1 cellular context compared by ENCODE assay signal in the genomic region with DNA sequence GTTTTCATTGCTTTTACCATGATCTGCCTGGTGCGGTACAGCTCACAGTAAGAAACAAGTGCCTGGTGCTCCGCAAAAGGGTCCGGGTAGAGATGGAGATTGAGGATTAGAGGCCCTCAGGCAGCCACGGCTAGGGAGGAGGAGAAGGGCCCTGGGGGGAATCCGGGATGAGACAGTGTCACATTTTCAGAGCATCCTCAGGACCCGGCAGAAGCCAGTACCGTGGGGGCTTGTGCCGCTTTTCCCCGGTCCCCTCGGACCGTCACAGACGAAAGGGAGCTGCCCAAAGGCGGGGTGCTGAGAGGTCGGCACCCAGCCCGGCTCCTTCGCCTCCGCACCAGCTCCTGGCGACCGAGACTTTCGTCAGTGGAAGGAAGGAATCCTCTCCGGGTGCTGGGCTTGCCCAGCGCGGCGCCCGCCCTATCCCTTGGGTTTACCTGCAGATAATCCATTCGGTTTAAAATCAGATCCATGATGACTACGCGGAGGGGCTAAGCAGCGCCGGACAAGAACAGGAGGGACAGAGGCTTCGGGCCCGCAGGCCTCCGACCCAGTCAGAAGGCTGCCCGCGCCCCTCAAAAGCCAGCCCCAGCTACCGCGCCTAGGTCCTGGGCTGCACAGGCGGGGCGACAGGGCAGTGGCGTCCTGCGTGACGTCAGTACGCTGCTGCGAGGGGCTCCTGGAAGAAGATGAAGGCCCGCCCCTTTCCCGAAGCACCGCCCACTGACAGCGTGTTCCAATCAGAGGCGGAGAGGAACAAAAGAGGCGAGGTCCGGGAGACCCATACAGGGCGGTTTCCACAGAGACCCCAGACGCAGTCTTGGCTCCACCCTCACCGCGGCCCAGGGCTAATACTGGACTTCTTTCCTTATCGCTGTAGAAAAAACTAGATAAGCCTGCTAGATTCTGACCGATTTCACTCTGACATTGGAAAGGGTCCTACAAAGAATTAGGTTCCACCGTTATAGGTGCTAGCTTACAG.
TF ChIP-seq lines count a peak whose summit lies in the region.

A gene with protein sequence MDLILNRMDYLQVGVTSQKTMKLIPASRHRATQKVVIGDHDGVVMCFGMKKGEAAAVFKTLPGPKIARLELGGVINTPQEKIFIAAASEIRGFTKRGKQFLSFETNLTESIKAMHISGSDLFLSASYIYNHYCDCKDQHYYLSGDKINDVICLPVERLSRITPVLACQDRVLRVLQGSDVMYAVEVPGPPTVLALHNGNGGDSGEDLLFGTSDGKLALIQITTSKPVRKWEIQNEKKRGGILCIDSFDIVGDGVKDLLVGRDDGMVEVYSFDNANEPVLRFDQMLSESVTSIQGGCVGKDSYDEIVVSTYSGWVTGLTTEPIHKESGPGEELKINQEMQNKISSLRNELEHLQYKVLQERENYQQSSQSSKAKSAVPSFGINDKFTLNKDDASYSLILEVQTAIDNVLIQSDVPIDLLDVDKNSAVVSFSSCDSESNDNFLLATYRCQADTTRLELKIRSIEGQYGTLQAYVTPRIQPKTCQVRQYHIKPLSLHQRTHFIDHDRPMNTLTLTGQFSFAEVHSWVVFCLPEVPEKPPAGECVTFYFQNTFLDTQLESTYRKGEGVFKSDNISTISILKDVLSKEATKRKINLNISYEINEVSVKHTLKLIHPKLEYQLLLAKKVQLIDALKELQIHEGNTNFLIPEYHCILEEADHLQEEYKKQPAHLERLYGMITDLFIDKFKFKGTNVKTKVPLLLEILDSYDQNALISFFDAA (minus strand): TSS at position 634 of the 982 bp plus-strand sequence. CDS start 161 bp downstream, at position 473.

TF ChIP-seq in HEK293, 187 proteins besides CTCF, POLR2A, EP300 and RAD21 (continued from another document):
- TF ChIP-seq, protein P1, sequence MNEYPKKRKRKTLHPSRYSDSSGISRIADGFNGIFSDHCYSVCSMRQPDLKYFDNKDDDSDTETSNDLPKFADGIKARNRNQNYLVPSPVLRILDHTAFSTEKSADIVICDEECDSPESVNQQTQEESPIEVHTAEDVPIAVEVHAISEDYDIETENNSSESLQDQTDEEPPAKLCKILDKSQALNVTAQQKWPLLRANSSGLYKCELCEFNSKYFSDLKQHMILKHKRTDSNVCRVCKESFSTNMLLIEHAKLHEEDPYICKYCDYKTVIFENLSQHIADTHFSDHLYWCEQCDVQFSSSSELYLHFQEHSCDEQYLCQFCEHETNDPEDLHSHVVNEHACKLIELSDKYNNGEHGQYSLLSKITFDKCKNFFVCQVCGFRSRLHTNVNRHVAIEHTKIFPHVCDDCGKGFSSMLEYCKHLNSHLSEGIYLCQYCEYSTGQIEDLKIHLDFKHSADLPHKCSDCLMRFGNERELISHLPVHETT (tag by site-specific recombination; IDR thresholded peaks at IDR 0.05): 0 out of 2 replicates have a peak, but pooled peaks have one; percentile 24
- TF ChIP-seq SP2 (tag by site-specific recombination; IDR thresholded peaks at IDR 0.05): peak; percentile 88
- TF ChIP-seq MZF1 (tag by site-specific recombination; IDR thresholded peaks at IDR 0.05; ENCODE audit: borderline replicate concordance): no peak
- peak; percentile 73 for TF ChIP-seq SP3 (tag by site-specific recombination; IDR thresholded peaks at IDR 0.05)
- peak; percentile 94 for TF ChIP-seq ZNF335 (tag by site-specific recombination; conservative IDR thresholded peaks at IDR 0.05)
- TF ChIP-seq ZBTB8A (tag by site-specific recombination; IDR thresholded peaks at IDR 0.05): peak; percentile 99
- TF ChIP-seq, protein P2, sequence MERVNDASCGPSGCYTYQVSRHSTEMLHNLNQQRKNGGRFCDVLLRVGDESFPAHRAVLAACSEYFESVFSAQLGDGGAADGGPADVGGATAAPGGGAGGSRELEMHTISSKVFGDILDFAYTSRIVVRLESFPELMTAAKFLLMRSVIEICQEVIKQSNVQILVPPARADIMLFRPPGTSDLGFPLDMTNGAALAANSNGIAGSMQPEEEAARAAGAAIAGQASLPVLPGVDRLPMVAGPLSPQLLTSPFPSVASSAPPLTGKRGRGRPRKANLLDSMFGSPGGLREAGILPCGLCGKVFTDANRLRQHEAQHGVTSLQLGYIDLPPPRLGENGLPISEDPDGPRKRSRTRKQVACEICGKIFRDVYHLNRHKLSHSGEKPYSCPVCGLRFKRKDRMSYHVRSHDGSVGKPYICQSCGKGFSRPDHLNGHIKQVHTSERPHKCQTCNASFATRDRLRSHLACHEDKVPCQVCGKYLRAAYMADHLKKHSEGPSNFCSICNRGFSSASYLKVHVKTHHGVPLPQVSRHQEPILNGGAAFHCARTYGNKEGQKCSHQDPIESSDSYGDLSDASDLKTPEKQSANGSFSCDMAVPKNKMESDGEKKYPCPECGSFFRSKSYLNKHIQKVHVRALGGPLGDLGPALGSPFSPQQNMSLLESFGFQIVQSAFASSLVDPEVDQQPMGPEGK (tag by site-specific recombination; IDR thresholded peaks at IDR 0.05): peak; percentile 60
- TF ChIP-seq ZNF660 (tag by site-specific recombination; IDR thresholded peaks at IDR 0.05): 0 out of 2 replicates have a peak, but pooled peaks have one; percentile 18
- TF ChIP-seq ZEB2 (tag by site-specific recombination; IDR thresholded peaks at IDR 0.05): 0 out of 2 replicates have a peak, but pooled peaks have one; percentile 14
- TF ChIP-seq, protein P3, sequence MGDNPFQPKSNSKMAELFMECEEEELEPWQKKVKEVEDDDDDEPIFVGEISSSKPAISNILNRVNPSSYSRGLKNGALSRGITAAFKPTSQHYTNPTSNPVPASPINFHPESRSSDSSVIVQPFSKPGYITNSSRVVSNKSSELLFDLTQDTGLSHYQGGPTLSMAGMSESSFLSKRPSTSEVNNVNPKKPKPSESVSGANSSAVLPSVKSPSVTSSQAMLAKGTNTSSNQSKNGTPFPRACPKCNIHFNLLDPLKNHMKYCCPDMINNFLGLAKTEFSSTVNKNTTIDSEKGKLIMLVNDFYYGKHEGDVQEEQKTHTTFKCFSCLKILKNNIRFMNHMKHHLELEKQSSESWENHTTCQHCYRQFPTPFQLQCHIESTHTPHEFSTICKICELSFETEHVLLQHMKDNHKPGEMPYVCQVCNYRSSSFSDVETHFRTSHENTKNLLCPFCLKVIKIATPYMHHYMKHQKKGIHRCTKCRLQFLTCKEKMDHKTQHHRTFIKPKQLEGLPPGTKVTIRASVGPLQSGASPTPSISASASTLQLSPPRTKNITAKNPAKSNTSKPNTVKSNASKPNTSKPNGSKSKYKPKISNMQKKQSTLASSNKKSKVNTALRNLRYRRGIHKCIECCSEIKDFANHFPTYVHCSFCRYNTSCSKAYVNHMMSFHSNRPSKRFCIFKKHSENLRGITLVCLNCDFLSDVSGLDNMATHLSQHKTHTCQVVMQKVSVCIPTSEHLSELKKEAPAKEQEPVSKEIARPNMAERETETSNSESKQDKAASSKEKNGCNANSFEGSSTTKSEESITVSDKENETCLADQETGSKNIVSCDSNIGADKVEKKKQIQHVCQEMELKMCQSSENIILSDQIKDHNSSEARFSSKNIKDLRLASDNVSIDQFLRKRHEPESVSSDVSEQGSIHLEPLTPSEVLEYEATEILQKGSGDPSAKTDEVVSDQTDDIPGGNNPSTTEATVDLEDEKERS (tag by site-specific recombination; IDR thresholded peaks at IDR 0.05): no peak
- TF ChIP-seq ZNF324 (tag by site-specific recombination; IDR thresholded peaks at IDR 0.05): no peak
- TF ChIP-seq, protein P4, sequence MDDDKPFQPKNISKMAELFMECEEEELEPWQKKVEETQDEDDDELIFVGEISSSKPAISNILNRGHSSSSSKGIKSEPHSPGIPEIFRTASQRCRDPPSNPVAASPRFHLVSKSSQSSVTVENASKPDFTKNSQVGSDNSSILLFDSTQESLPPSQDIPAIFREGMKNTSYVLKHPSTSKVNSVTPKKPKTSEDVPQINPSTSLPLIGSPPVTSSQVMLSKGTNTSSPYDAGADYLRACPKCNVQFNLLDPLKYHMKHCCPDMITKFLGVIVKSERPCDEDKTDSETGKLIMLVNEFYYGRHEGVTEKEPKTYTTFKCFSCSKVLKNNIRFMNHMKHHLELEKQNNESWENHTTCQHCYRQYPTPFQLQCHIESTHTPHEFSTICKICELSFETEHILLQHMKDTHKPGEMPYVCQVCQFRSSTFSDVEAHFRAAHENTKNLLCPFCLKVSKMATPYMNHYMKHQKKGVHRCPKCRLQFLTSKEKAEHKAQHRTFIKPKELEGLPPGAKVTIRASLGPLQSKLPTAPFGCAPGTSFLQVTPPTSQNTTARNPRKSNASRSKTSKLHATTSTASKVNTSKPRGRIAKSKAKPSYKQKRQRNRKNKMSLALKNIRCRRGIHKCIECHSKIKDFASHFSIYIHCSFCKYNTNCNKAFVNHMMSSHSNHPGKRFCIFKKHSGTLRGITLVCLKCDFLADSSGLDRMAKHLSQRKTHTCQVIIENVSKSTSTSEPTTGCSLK (tag by site-specific recombination; IDR thresholded peaks at IDR 0.05): no peak
- TF ChIP-seq, protein P5, sequence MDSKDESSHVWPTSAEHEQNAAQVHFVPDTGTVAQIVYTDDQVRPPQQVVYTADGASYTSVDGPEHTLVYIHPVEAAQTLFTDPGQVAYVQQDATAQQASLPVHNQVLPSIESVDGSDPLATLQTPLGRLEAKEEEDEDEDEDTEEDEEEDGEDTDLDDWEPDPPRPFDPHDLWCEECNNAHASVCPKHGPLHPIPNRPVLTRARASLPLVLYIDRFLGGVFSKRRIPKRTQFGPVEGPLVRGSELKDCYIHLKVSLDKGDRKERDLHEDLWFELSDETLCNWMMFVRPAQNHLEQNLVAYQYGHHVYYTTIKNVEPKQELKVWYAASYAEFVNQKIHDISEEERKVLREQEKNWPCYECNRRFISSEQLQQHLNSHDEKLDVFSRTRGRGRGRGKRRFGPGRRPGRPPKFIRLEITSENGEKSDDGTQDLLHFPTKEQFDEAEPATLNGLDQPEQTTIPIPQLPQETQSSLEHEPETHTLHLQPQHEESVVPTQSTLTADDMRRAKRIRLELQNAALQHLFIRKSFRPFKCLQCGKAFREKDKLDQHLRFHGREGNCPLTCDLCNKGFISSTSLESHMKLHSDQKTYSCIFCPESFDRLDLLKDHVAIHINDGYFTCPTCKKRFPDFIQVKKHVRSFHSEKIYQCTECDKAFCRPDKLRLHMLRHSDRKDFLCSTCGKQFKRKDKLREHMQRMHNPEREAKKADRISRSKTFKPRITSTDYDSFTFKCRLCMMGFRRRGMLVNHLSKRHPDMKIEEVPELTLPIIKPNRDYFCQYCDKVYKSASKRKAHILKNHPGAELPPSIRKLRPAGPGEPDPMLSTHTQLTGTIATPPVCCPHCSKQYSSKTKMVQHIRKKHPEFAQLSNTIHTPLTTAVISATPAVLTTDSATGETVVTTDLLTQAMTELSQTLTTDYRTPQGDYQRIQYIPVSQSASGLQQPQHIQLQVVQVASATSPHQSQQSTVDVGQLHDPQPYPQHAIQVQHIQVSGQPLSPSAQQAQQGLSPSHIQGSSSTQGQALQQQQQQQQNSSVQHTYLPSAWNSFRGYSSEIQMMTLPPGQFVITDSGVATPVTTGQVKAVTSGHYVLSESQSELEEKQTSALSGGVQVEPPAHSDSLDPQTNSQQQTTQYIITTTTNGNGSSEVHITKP (tag by site-specific recombination; IDR thresholded peaks at IDR 0.05): peak; percentile 31; the same call in 1 of the 2 replicates
